In genomic region chr15:42672444-42672843, GRCh38 we compare ENCODE assay signal across 18 cellular contexts.
"Had no signal": no experiment of that assay in that cellular context is flagged by ENCODE, and none has a peak within 500 bp of the region (broad histone marks: within the 10 kb centered on the region; RNA-seq: fewer than 3 reads in every experiment).

No MANE protein-coding gene starts in this region.

- H3K27me3 ChIP-seq: gastrocnemius medialis, neural progenitor cell, pancreas, right lobe of liver, transverse colon had no signal

- H3K4me1 Mint-ChIP-seq: central memory CD8-positive, alpha-beta T cell; neural progenitor cell; stimulated activated effector memory CD8-positive, alpha-beta T cell treated with anti-CD3 and anti-CD28 coated beads, Interleukin-12 subunit alpha, Interleukin-12 subunit beta, amount 100 ng/mL, for 72 hours had no signal

- H3K4me2 ChIP-seq: neural progenitor cell had no signal

- H3K9me3 Mint-ChIP-seq: central memory CD8-positive, alpha-beta T cell; mesothelial cell of epicardium; natural killer cell treated with Interleukin-12 subunit alpha and Interleukin-12 subunit beta and Interleukin-15 and Interleukin-18, amount 100 ng/mL, for 72 hours; neural progenitor cell; stimulated activated effector memory CD8-positive, alpha-beta T cell treated with anti-CD3 and anti-CD28 coated beads, Interleukin-12 subunit alpha, Interleukin-12 subunit beta, amount 100 ng/mL, for 72 hours had no signal

- H3K36me3 Mint-ChIP-seq: natural killer cell treated with Interleukin-12 subunit alpha and Interleukin-12 subunit beta and Interleukin-15 and Interleukin-18, amount 100 ng/mL, for 72 hours had no signal

- H3K36me3 ChIP-seq: neural progenitor cell, pancreas, right lobe of liver had no signal

- H3K27ac ChIP-seq: gastrocnemius medialis, neural progenitor cell, pancreas, psoas muscle, right lobe of liver, transverse colon had no signal

- H3K27me3 Mint-ChIP-seq: central memory CD8-positive, alpha-beta T cell; natural killer cell treated with Interleukin-12 subunit alpha and Interleukin-12 subunit beta and Interleukin-15 and Interleukin-18, amount 100 ng/mL, for 72 hours had no signal

- H3K9me3 ChIP-seq: gastrocnemius medialis, pancreas, psoas muscle, right lobe of liver, thoracic aorta, transverse colon had no signal

- H3K9ac ChIP-seq: neural progenitor cell had no signal

- H2AFZ ChIP-seq: neural progenitor cell had no signal

- H3K4me3 ChIP-seq: gastrocnemius medialis, neural progenitor cell, pancreas, psoas muscle, right lobe of liver, thoracic aorta, transverse colon had no signal

- H3K4me3 Mint-ChIP-seq: central memory CD8-positive, alpha-beta T cell; mesothelial cell of epicardium; natural killer cell treated with Interleukin-12 subunit alpha and Interleukin-12 subunit beta and Interleukin-15 and Interleukin-18, amount 100 ng/mL, for 72 hours; neural progenitor cell; stimulated activated effector memory CD8-positive, alpha-beta T cell treated with anti-CD3 and anti-CD28 coated beads, Interleukin-12 subunit alpha, Interleukin-12 subunit beta, amount 100 ng/mL, for 72 hours had no signal

- DNase-seq: cortex of kidney; effector memory CD4-positive, alpha-beta T cell; gastrocnemius medialis; mammary epithelial cell; pancreas; psoas muscle; retina; right lobe of liver; stimulated activated CD4-positive, alpha-beta T cell treated with anti-CD3 and anti-CD28 coated beads, Interleukin-4, amount 100 ng/mL, for 1 hour; stimulated activated CD8-positive, alpha-beta memory T cell treated with anti-CD3 and anti-CD28 coated beads, Interleukin-4, amount 100 ng/mL, for 48 hours; stimulated activated naive CD8-positive, alpha-beta T cell treated with anti-CD3 and anti-CD28 coated beads, Interleukin-15, Interleukin-2, amounts not matched to agents 100 U/mL and 50 U/mL, for 24 hours; transverse colon had no signal

- H3K4me1 ChIP-seq: gastrocnemius medialis, pancreas, psoas muscle, right lobe of liver, transverse colon had no signal

- H3K27ac Mint-ChIP-seq: mesothelial cell of epicardium; neural progenitor cell; stimulated activated effector memory CD8-positive, alpha-beta T cell treated with anti-CD3 and anti-CD28 coated beads, Interleukin-12 subunit alpha, Interleukin-12 subunit beta, amount 100 ng/mL, for 72 hours had no signal
